8 cellular contexts compared by ENCODE assay signal in genomic region chr18:66616523-66616983, GRCh38. TPM values are rescaled to one million over a fixed set of nuclear protein-coding genes. Genes with fewer than 3 reads are reported as not detected.
DNase-seq lines count a peak whose midpoint lies in the region; ATAC-seq and TF ChIP-seq lines count a peak whose summit lies in the region.

No MANE protein-coding gene starts in this region.

- peak; percentile 24 for DNase-seq in MM.1S
- DNase-seq in endothelial cell (ENCODE audit: low spot score), result no peak
- DNase-seq in upper lobe of left lung, result no peak
- no peak for DNase-seq in T-helper 17 cell
- DNase-seq in OCI-M2 (lab: John Stamatoyannopoulos, UW; ENCODE audit: unreplicated experiment), result no peak

- no peak overlapping the region for H3K27ac Mint-ChIP-seq in endothelial cell (ENCODE audit: unreplicated experiment)
- no peak overlapping the region for H3K27ac Mint-ChIP-seq in T-helper 17 cell

- H3K9me3 Mint-ChIP-seq in endothelial cell (ENCODE audit: unreplicated experiment), result no peaks in the 10 kb centered on the region

- H3K79me2 ChIP-seq in MM.1S (ENCODE audit: low read length), result no peaks in the 10 kb centered on the region

- H3K27me3 Mint-ChIP-seq in endothelial cell (ENCODE audit: unreplicated experiment), result no peaks in the 10 kb centered on the region
- H3K27me3 Mint-ChIP-seq in T-helper 17 cell, result no peaks in the 10 kb centered on the region

- H4K20me1 ChIP-seq in MM.1S (ENCODE audit: insufficient read depth, low read length), result no peaks in the 10 kb centered on the region

- H3K36me3 Mint-ChIP-seq in endothelial cell (ENCODE audit: low read depth, unreplicated experiment) (no peaks in the 10 kb centered on the region), T-helper 17 cell (ENCODE audit: low read depth) (no peaks in the 10 kb centered on the region)

- WGBS in upper lobe of left lung, 2 donors, result 67 to 77% methylated on average over 3 to 4 of the region's 4 CpGs

- H3K9me2 ChIP-seq in MM.1S (replicated peaks; ENCODE audit: insufficient read depth, low read length), result no peaks in the 10 kb centered on the region

- H3K27me3 ChIP-seq in MM.1S (replicated peaks; ENCODE audit: insufficient read depth, low read length) (no peaks in the 10 kb centered on the region), upper lobe of left lung (no peaks in the 10 kb centered on the region)

- H2AFZ ChIP-seq in MM.1S (ENCODE audit: low read length), result no peak overlapping the region

- TF ChIP-seq CTCF in C4-2B (conservative IDR thresholded peaks at IDR 0.05) (peak; percentile 76), MM.1S (IDR thresholded peaks at IDR 0.05; ENCODE audit: low read length) (peak; percentile 51), endothelial cell (IDR thresholded peaks at IDR 0.05; ENCODE audit: unreplicated experiment) (peak; percentile 62), upper lobe of left lung (IDR thresholded peaks at IDR 0.05) (no peak)

- H3K4me1 ChIP-seq in MM.1S (ENCODE audit: low read length) (no peaks in the 10 kb centered on the region), upper lobe of left lung (no peaks in the 10 kb centered on the region)

- H3K4me3 ChIP-seq in MM.1S (ENCODE audit: low read length) (no peak overlapping the region), upper lobe of left lung (no peak overlapping the region)

- no peak overlapping the region for H3K27ac ChIP-seq in C4-2B
- H3K27ac ChIP-seq in MM.1S (ENCODE audit: low read length), result no peak overlapping the region
- no peak overlapping the region for H3K27ac ChIP-seq in upper lobe of left lung

- TF ChIP-seq EP300 in upper lobe of left lung (IDR thresholded peaks at IDR 0.05), result no peak

- TF ChIP-seq POLR2A in upper lobe of left lung (IDR thresholded peaks at IDR 0.05), result no peak

- no peaks in the 10 kb centered on the region for H3F3A ChIP-seq in MM.1S (ENCODE audit: insufficient read depth, low read length)

- H3K4me1 Mint-ChIP-seq in endothelial cell (ENCODE audit: unreplicated experiment), result no peaks in the 10 kb centered on the region
- no peaks in the 10 kb centered on the region for H3K4me1 Mint-ChIP-seq in T-helper 17 cell

- no peak overlapping the region for H3K9ac ChIP-seq in MM.1S (ENCODE audit: low read length)

- ATAC-seq in GM19463 (IDR thresholded peaks at IDR 0.05; ENCODE audit: unreplicated experiment) (peak; percentile 88), upper lobe of left lung (ENCODE audit: low FRiP score in 2 of 2) (peak; percentile 28 to 63), HG02970 (IDR thresholded peaks at IDR 0.05; ENCODE audit: low FRiP score, unreplicated experiment) (no peak), T-helper 17 cell (no peak)

- H3K36me3 ChIP-seq in MM.1S (replicated peaks; ENCODE audit: insufficient read depth, low read length), result no peaks in the 10 kb centered on the region
- no peaks in the 10 kb centered on the region for H3K36me3 ChIP-seq in upper lobe of left lung

- H3K9me3 ChIP-seq in MM.1S (replicated peaks; ENCODE audit: insufficient read depth, low read length), result no peaks in the 10 kb centered on the region
- no peaks in the 10 kb centered on the region for H3K9me3 ChIP-seq in upper lobe of left lung
- H3K9me3 ChIP-seq in T-helper 17 cell (ENCODE audit: control insufficient read depth, low read length, poor library complexity, severe bottlenecking), result no peaks in the 10 kb centered on the region

- H3K4me2 ChIP-seq in MM.1S (ENCODE audit: low read depth, low read length), result no peak overlapping the region

- H3K4me3 Mint-ChIP-seq in endothelial cell (ENCODE audit: unreplicated experiment), result no peak overlapping the region
- no peak overlapping the region for H3K4me3 Mint-ChIP-seq in T-helper 17 cell

RNA-seq across cellular contexts. Expression of gene CDH19, which starts 12.7 kb away (rescaled TPM):
- total RNA-seq in endothelial cell (ENCODE audit: unreplicated experiment) (not detected), upper lobe of left lung (1 to 10 TPM; 1.0 to 3.1 (median 1.3) TPM), T-helper 17 cell (not detected)

Comparison
In these comparisons a context has a peak if more than half of its experiments do, and no peak if none do; other contexts are left out.
1. CTCF ChIP-seq: peak in C4-2B (single experiment), MM.1S (single experiment) and endothelial cell (single experiment); none in upper lobe of left lung (0 of 6).
2. ATAC-seq: peak in GM19463 (single experiment) and upper lobe of left lung (2 of 2); none in HG02970 (single experiment) and T-helper 17 cell (single experiment).